Comparison of ENCODE assay signal across 38 cellular contexts in genomic region chr3:128464702-128465101, GRCh38. TPM values are rescaled to one million over a fixed set of nuclear protein-coding genes. Genes with fewer than 3 reads are reported as not detected.
"Had no signal": no experiment of that assay in that cellular context is flagged by ENCODE, and none has a peak within 500 bp of the region (broad histone marks: within the 10 kb centered on the region; RNA-seq: fewer than 3 reads in every experiment).

No MANE protein-coding gene starts in this region.

- H3K9me3 ChIP-seq: MG63 had no signal

- H3K4me3 ChIP-seq: MG63 had no signal

- H3K4me2 ChIP-seq: KMS-11 had no signal

- DNase-seq: Karpas-422, Kasumi-1, MG63, MM.1S, MV-4-11, NCI-H1048, NCI-H1092, NCI-H1092 treated with DMSO at 0.1 percent for 48 hours, NCI-H1105, NCI-H1105 treated with DMSO at 0.1 percent for 48 hours, NCI-H1417, NCI-H1417 treated with DMSO at 0.1 percent for 48 hours, NCI-H1436, NCI-H1436 treated with DMSO at 0.1 percent for 48 hours, NCI-H1694, NCI-H1694 treated with DMSO at 0.1 percent for 48 hours, NCI-H187, NCI-H187 treated with DMSO at 0.1 percent for 48 hours, NCI-H1930, NCI-H2029, NCI-H2029 treated with DMSO at 0.1 percent for 48 hours, NCI-H2081, NCI-H2081 treated with DMSO at 0.1 percent for 48 hours, NCI-H2107, NCI-H2171, NCI-H2171 treated with DMSO at 0.1 percent for 48 hours, NCI-H2227 treated with DMSO at 0.1 percent for 48 hours, NCI-H226, NCI-H345, NCI-H446, NCI-H446 treated with DMSO at 0.1 percent for 48 hours, NCI-H510A, NCI-H510A treated with DMSO at 0.1 percent for 48 hours had no signal

- H3K36me3 ChIP-seq: MG63 had no signal

- H3K9ac ChIP-seq: KMS-11 had no signal

- H3K27ac ChIP-seq: KMS-11 had no signal

RNA-seq across cellular contexts. Expression of gene DNAJB8, which starts 2.0 kb away (rescaled TPM):
- total RNA-seq: LHCN-M2, M059J, MCF 10A, NCI-H460 had no signal
